ENCODE assay signal across 27 cellular contexts in the genomic region with DNA sequence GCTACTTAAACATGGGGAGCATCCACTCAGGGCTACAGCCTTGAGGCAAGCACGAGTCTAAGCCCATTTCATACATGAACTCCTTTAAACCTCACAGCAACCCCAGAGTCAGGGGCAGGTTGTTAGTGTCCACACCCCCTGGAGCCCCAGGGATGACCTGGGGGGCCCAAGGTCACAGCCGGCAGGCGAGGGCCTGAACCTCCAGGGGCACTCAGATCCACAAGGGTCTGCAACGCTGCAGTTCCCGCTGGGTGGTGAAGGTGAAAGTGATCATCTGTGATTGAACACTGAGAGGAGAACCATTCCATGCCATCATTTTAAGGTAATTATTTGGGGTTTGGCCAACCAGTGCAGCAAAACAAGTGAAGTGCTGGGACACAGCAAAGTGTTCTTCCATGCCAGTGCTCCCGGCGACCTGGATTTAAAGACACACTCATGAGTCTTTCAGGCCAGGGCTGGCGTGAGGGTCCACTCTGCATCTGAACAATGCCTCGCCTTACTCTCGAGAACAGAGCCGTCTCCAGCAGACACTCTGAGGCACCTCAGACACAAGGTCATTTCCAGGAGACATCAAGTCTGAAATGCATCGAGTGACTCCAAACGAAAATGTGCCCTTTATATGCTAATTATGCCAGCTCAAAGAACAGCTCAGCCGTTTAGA.
"Had no signal": no experiment of that assay in that cellular context is flagged by ENCODE, and none has a peak within 500 bp of the region (broad histone marks: within the 10 kb centered on the region; RNA-seq: fewer than 3 reads in every experiment).

No MANE protein-coding gene starts in this region.

- H3K9me3 Mint-ChIP-seq: activated naive CD8-positive, alpha-beta T cell treated with anti-CD3 and anti-CD28 coated beads for 36 hours; central memory CD8-positive, alpha-beta T cell; naive thymus-derived CD8-positive, alpha-beta T cell; stimulated activated naive CD8-positive, alpha-beta T cell treated with anti-CD3 and anti-CD28 coated beads, Interleukin-15, Interleukin-2, amounts not matched to agents 100 ng/mL and 50 ng/mL, for 24 hours had no signal

- FAIRE-seq: colon, keratinocyte, urothelium cell line had no signal

- H3K4me3 Mint-ChIP-seq: activated CD8-positive, alpha-beta T cell treated with anti-CD3 and anti-CD28 coated beads, Interleukin-2, amount 10 ng/mL, durations not matched to agents 7 days and 5 days; activated naive CD8-positive, alpha-beta T cell treated with anti-CD3 and anti-CD28 coated beads for 36 hours; central memory CD8-positive, alpha-beta T cell; naive thymus-derived CD8-positive, alpha-beta T cell; neural progenitor cell; stimulated activated naive CD8-positive, alpha-beta T cell treated with anti-CD3 and anti-CD28 coated beads, Interleukin-15, Interleukin-2, amounts not matched to agents 100 ng/mL and 50 ng/mL, for 24 hours; T-helper 17 cell had no signal

- H3K36me3 Mint-ChIP-seq: activated naive CD8-positive, alpha-beta T cell treated with anti-CD3 and anti-CD28 coated beads for 36 hours; naive thymus-derived CD8-positive, alpha-beta T cell; neural progenitor cell had no signal

- H3K36me3 ChIP-seq: breast epithelium, heart left ventricle, lower lobe of right lung, neural progenitor cell, prostate gland, right lobe of liver, thyroid gland had no signal

- H3K27me3 ChIP-seq: neural progenitor cell, right lobe of liver, thyroid gland had no signal

- H3K4me1 ChIP-seq: breast epithelium, heart left ventricle, lower lobe of right lung, prostate gland, right lobe of liver had no signal

- DNase-seq: activated CD4-positive, alpha-beta T cell treated with anti-CD3 and anti-CD28 coated beads for 48 hours; activated CD4-positive, CD25-positive, alpha-beta regulatory T cell; activated CD8-positive, alpha-beta T cell treated with anti-CD3 and anti-CD28 coated beads, Interleukin-2, amount 10 ng/mL, durations not matched to agents 7 days and 5 days; activated naive CD4-positive, alpha-beta T cell treated with Interleukin-2 at 50 U/mL for 16 hours; activated naive CD8-positive, alpha-beta T cell treated with anti-CD3 and anti-CD28 coated beads for 36 hours; activated T-cell treated with anti-CD3 and anti-CD28 coated beads, Interleukin-2, amount 50 U/mL, for 48 hours; amniotic stem cell; dorsolateral prefrontal cortex; heart left ventricle; lower lobe of right lung; naive thymus-derived CD8-positive, alpha-beta T cell; right lobe of liver; stimulated activated CD4-positive, alpha-beta T cell treated with anti-CD3 and anti-CD28 coated beads, Interleukin-1b, Interleukin-23, amount 100 ng/mL, for 48 hours; substantia nigra; SW 1271; T-helper 17 cell; thyroid gland had no signal

- H3K27ac ChIP-seq: breast epithelium, dorsolateral prefrontal cortex, epithelial cell of prostate, heart left ventricle, lower lobe of right lung, neural progenitor cell, prostate gland, right lobe of liver, skin epidermis, thyroid gland had no signal

- H2AFZ ChIP-seq: neural progenitor cell had no signal

- H3K4me3 ChIP-seq: breast epithelium, dorsolateral prefrontal cortex, heart left ventricle, lower lobe of right lung, neural progenitor cell, prostate gland, right lobe of liver, skin epidermis, thyroid gland had no signal

- H3K4me1 Mint-ChIP-seq: activated naive CD8-positive, alpha-beta T cell treated with anti-CD3 and anti-CD28 coated beads for 36 hours; central memory CD8-positive, alpha-beta T cell had no signal

- H3K27ac Mint-ChIP-seq: activated CD8-positive, alpha-beta T cell treated with anti-CD3 and anti-CD28 coated beads, Interleukin-2, amount 10 ng/mL, durations not matched to agents 7 days and 5 days; activated naive CD8-positive, alpha-beta T cell treated with anti-CD3 and anti-CD28 coated beads for 36 hours; neural progenitor cell; stimulated activated naive CD8-positive, alpha-beta T cell treated with anti-CD3 and anti-CD28 coated beads, Interleukin-15, Interleukin-2, amounts not matched to agents 100 ng/mL and 50 ng/mL, for 24 hours; T-helper 17 cell had no signal

- ATAC-seq: activated CD8-positive, alpha-beta T cell treated with anti-CD3 and anti-CD28 coated beads, Interleukin-2, amount 10 ng/mL, durations not matched to agents 7 days and 5 days; heart left ventricle; lower lobe of right lung; naive thymus-derived CD8-positive, alpha-beta T cell; right lobe of liver; T-helper 17 cell had no signal

- H3K4me2 ChIP-seq: neural progenitor cell had no signal
